ENCODE assay signal across 8 cellular contexts in genomic region chr13:50909605-50910482, GRCh38. TPM values are rescaled to one million over a fixed set of nuclear protein-coding genes. Genes with fewer than 3 reads are reported as not detected.
DNase-seq lines count a peak whose midpoint lies in the region; ATAC-seq and TF ChIP-seq lines count a peak whose summit lies in the region.

RNASEH2B (plus strand) TSS chr13:50909791; CDS start chr13:50910077, 286 bp downstream.

- WGBS in lower leg skin, 2 donors = 0 to 1% methylated on average over 11 to 61 of the region's 107 CpGs

- intact Hi-C loops in lower leg skin (cut with DNase I; ENCODE audit: low total_unique reads) = loop anchor here (10.0 kb wide), 1 partner anchor 935 kb away; no protein-coding TSS in a partner anchor

- TF ChIP-seq POLR2A in lower leg skin (IDR thresholded peaks at IDR 0.05) = no peak

- TF ChIP-seq CTCF in AG09309 (IDR thresholded peaks at IDR 0.05; ENCODE audit: control insufficient read depth, insufficient read depth, low read depth, low read length, missing control alignments) (no peak), lower leg skin (IDR thresholded peaks at IDR 0.05) (no peak)

- H3K4me3 ChIP-seq in AG09309 (ENCODE audit: control insufficient read depth, low read depth, low read length) (peak within 1 kb of the TSS; percentile 76), lower leg skin (ENCODE audit: low read depth, poor library complexity, severe bottlenecking) (peak within 1 kb of the TSS; percentile 84)

- no peak for DNase-seq in AG09309 (ENCODE audit: low read depth)
- peak; percentile 44 for DNase-seq in NCI-H460 (ENCODE audit: extremely low read depth, low read depth)
- DNase-seq in activated CD4-positive, alpha-beta T cell treated with anti-CD3 and anti-CD28 coated beads, Interleukin-2, amount 50 U/mL, for 24 hours (ENCODE audit: low read depth in 1 of 2, low spot score in 1 of 2) = peak; percentile 56 to 57
- peak; percentile 60 for DNase-seq in dermis blood vessel endothelial cell
- peak; percentile 35 to 93 for DNase-seq in lower leg skin (ENCODE audit: low spot score in 2 of 2)
- DNase-seq in stimulated activated CD4-positive, alpha-beta T cell treated with anti-CD3 and anti-CD28 coated beads, TNF-alpha, amount 100 ng/mL, for 1 hour (ENCODE audit: low read depth in 3 of 3, low spot score in 1 of 3) = peak in 2 of 3 donors; percentile 33 to 59

- ATAC-seq in GM18907 (IDR thresholded peaks at IDR 0.05; ENCODE audit: unreplicated experiment) = peak; percentile 69
- ATAC-seq in HG03135 (IDR thresholded peaks at IDR 0.05; ENCODE audit: unreplicated experiment) = peak; percentile 60

RNA-seq across cellular contexts. Expression of gene RNASEH2B, which starts in this region (rescaled TPM):
- total RNA-seq in NCI-H460 (2014; rRNA removed; shearing (Covaris generic)) = 88.3 and 108 TPM in 2 replicates
- 44.8 and 96.9 TPM in 2 replicates for polyA plus RNA-seq in NCI-H460 (2014; cell fraction: nucleus; rRNA removed)
- total RNA-seq in dermis blood vessel endothelial cell = 22.5 and 25.1 TPM in 2 replicates
- total RNA-seq in lower leg skin = 10 to 100 TPM; 22.8 to 47.9 (median 25.1) TPM
